8 cellular contexts compared by ENCODE assay signal in the genomic region with DNA sequence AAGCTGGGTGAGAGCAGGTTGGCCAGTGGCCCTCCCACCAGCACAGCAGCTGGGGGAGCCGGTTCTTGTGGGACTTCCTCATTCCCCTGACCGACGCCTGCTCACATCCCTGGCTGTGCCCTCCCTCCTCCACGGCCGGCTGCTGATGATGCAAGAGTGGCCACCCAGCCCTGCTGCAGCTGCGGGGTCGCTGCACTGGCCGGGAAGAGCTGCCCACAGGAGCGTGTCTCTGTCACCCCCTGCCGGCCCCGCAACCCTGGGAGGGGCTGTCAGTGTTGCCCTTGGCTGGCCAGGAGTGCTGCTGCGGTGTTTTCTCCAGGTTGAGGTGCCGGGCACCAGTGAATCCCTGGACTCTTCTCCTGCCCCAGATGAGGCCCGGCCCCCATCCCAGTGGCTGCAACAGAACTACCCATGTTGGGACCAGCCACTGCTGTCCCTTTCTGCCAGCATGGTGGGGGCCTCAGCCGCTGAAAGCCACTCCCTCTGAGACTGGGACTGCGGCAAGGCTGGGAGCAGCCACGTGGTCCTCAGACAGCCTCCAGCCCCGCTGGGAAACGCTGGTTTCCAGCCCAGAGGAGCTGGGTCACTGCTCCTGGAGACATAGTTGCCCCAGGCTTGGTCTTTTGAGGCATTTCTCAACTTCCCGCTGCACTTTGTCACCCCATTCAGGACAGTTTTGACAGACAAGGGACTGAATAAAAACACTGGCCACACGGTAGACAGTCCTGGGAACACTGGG. TPM values are rescaled to one million over a fixed set of nuclear protein-coding genes. Genes with fewer than 3 reads are reported as not detected.
A peak's percentile ranks its signal among the peaks of the same experiment; 100 is the strongest.
DNase-seq lines count a peak whose midpoint lies in the region; ATAC-seq and TF ChIP-seq lines count a peak whose summit lies in the region.

No MANE protein-coding gene starts in this region.

- H3K36me3 ChIP-seq in naive thymus-derived CD4-positive, alpha-beta T cell (ENCODE audit: control insufficient read depth in 2 of 3, insufficient read depth in 3 of 3, low read length in 3 of 3) = peaks cover 0 to under 1% (median 0%) of the 10 kb centered on the region in 3 experiments

- no peaks in the 10 kb centered on the region for H3K27me3 ChIP-seq in naive thymus-derived CD4-positive, alpha-beta T cell (ENCODE audit: control insufficient read depth in 2 of 2, insufficient read depth in 2 of 2, low read length in 2 of 2)

- peak; percentile 62 for ATAC-seq in naive thymus-derived CD4-positive, alpha-beta T cell
- ATAC-seq in HG02981 (IDR thresholded peaks at IDR 0.05; ENCODE audit: unreplicated experiment) = no peak
- no peak for ATAC-seq in GM19035 (IDR thresholded peaks at IDR 0.05; ENCODE audit: unreplicated experiment)

- H3K4me3 Mint-ChIP-seq in naive thymus-derived CD4-positive, alpha-beta T cell = no peak overlapping the region

- no peak overlapping the region for H3K27ac ChIP-seq in naive thymus-derived CD4-positive, alpha-beta T cell (ENCODE audit: low read depth, low read length)

- H3K4me1 Mint-ChIP-seq in naive thymus-derived CD4-positive, alpha-beta T cell = peaks cover 0 to 2% (median 0%) of the 10 kb centered on the region in 7 donors

- CTCF ChIA-PET in naive thymus-derived CD4-positive, alpha-beta T cell (lab: Charles Lee) = no interaction called here

- intact Hi-C loops in naive thymus-derived CD4-positive, alpha-beta T cell (cut with micrococcal nuclease) = no loop called here

- DNase-seq in activated CD4-positive, alpha-beta T cell treated with anti-CD3 and anti-CD28 coated beads for 48 hours = peak; percentile 35
- DNase-seq in activated CD4-positive, alpha-beta T cell treated with anti-CD3 and anti-CD28 coated beads, Interleukin-2, amount 50 U/mL, for 48 hours = no peak
- DNase-seq in SHP77 treated with DMSO at 0.1 percent for 48 hours (lab: John Stamatoyannopoulos, UW) = peak; percentile 20
- DNase-seq in epithelial cell of proximal tubule (ENCODE audit: low read depth) = no peak
- DNase-seq in naive thymus-derived CD4-positive, alpha-beta T cell = no peak
- DNase-seq in T-helper 1 cell = no peak

- H3K27me3 Mint-ChIP-seq in naive thymus-derived CD4-positive, alpha-beta T cell = no peaks in the 10 kb centered on the region

- no peaks in the 10 kb centered on the region for H3K9me3 ChIP-seq in naive thymus-derived CD4-positive, alpha-beta T cell (ENCODE audit: control insufficient read depth in 2 of 3, low read length in 3 of 3)

- no peaks in the 10 kb centered on the region for H3K36me3 Mint-ChIP-seq in naive thymus-derived CD4-positive, alpha-beta T cell

- no peak overlapping the region for H3K27ac Mint-ChIP-seq in naive thymus-derived CD4-positive, alpha-beta T cell

- H3K4me1 ChIP-seq in naive thymus-derived CD4-positive, alpha-beta T cell (ENCODE audit: control insufficient read depth in 2 of 2, insufficient read depth in 2 of 2, low read length in 2 of 2) = no peaks in the 10 kb centered on the region

- POLR2A ChIA-PET in naive thymus-derived CD4-positive, alpha-beta T cell (lab: Charles Lee) = no interaction called here

- peak; percentile 36 for TF ChIP-seq CTCF in epithelial cell of proximal tubule (conservative IDR thresholded peaks at IDR 0.05; ENCODE audit: low read depth, low read length)

- no peak overlapping the region for H3K4me3 ChIP-seq in epithelial cell of proximal tubule (ENCODE audit: low read depth, low read length)
- no peak overlapping the region for H3K4me3 ChIP-seq in naive thymus-derived CD4-positive, alpha-beta T cell (ENCODE audit: low read length)

- no peaks in the 10 kb centered on the region for H3K9me3 Mint-ChIP-seq in naive thymus-derived CD4-positive, alpha-beta T cell

RNA-seq across cellular contexts. Expression of a gene that starts 0.7 kb away (rescaled TPM):
- 1.2 and 1.4 TPM in 2 replicates for total RNA-seq in epithelial cell of proximal tubule
- 10 to 100 TPM in 1 of 5 experiments, 1 to 10 TPM in 4; 1.1 to 19.9 (median 1.4) TPM for total RNA-seq in naive thymus-derived CD4-positive, alpha-beta T cell
- polyA plus RNA-seq in naive thymus-derived CD4-positive, alpha-beta T cell = under 1 TPM; 0.10 to 0.18 TPM

RNA-seq across cellular contexts. Expression of a gene that starts 9.2 kb away (rescaled TPM):
- total RNA-seq in epithelial cell of proximal tubule = 67.2 and 73.6 TPM in 2 replicates
- total RNA-seq in naive thymus-derived CD4-positive, alpha-beta T cell = 10 to 100 TPM; 17.2 to 27.5 (median 24.8) TPM
- 10 to 100 TPM; 46.6 to 51.3 TPM for polyA plus RNA-seq in naive thymus-derived CD4-positive, alpha-beta T cell

RNA-seq across cellular contexts. Expression of a gene that starts 27.2 kb away (rescaled TPM):
- total RNA-seq in epithelial cell of proximal tubule = 15.0 and 22.4 TPM in 2 replicates
- 10 to 100 TPM; 10.0 to 16.3 (median 12.8) TPM for total RNA-seq in naive thymus-derived CD4-positive, alpha-beta T cell
- polyA plus RNA-seq in naive thymus-derived CD4-positive, alpha-beta T cell = 1 to 10 TPM; 1.2 to 2.7 TPM

RNA-seq across cellular contexts. Expression of a gene that starts 37.7 kb away (rescaled TPM):
- total RNA-seq in epithelial cell of proximal tubule = 57.5 and 87.6 TPM in 2 replicates
- 10 to 100 TPM; 56.3 to 89.0 (median 66.6) TPM for total RNA-seq in naive thymus-derived CD4-positive, alpha-beta T cell
- polyA plus RNA-seq in naive thymus-derived CD4-positive, alpha-beta T cell = 10 to 100 TPM in 1 of 2 donors, 1 to 10 TPM in 1; 9.2 to 14.4 TPM

RNA-seq across cellular contexts. Expression of a gene that starts 37.7 kb away (rescaled TPM):
- total RNA-seq in epithelial cell of proximal tubule = 50.7 and 82.5 TPM in 2 replicates
- total RNA-seq in naive thymus-derived CD4-positive, alpha-beta T cell = 10 to 100 TPM; 60.5 to 86.3 (median 71.6) TPM
- polyA plus RNA-seq in naive thymus-derived CD4-positive, alpha-beta T cell = 10 to 100 TPM; 32.2 to 47.9 TPM

Comparison
In these comparisons a context has a peak if more than half of its experiments do, and no peak if none do; other contexts are left out.
1. DNase-seq: peak in activated CD4-positive, alpha-beta T cell treated with anti-CD3 and anti-CD28 coated beads for 48 hours (single experiment) and SHP77 treated with DMSO at 0.1 percent for 48 hours (single experiment); none in activated CD4-positive, alpha-beta T cell treated with anti-CD3 and anti-CD28 coated beads, Interleukin-2, amount 50 U/mL, for 48 hours (0 of 2), epithelial cell of proximal tubule (single experiment), naive thymus-derived CD4-positive, alpha-beta T cell (0 of 9) and T-helper 1 cell (0 of 5).